Comparison of ENCODE assay signal across 10 cellular contexts in genomic region chr6:2900221-2900807, GRCh38. TPM values are rescaled to one million over a fixed set of nuclear protein-coding genes. Genes with fewer than 3 reads are reported as not detected.
DNase-seq lines count a peak whose midpoint lies in the region; TF ChIP-seq lines count a peak whose summit lies in the region.
"Had no signal": no experiment of that assay in that cellular context is flagged by ENCODE, and none has a peak within 500 bp of the region (broad histone marks: within the 10 kb centered on the region; RNA-seq: fewer than 3 reads in every experiment).

No MANE protein-coding gene starts in this region.

- DNase-seq in GM12864 (ENCODE audit: low read depth), result no peak
- DNase-seq in effector memory CD4-positive, alpha-beta T cell, result no peak
- no peak for DNase-seq in sigmoid colon
- DNase-seq in lower leg skin (ENCODE audit: low spot score in 2 of 2), result no peak
- DNase-seq in inferior parietal cortex (ENCODE audit: extremely low spot score), result no peak
- DNase-seq in AML-193 (lab: John Stamatoyannopoulos, UW), result no peak
- no peak for DNase-seq in NCI-H2081 (lab: John Stamatoyannopoulos, UW)
- DNase-seq: central memory CD4-positive, alpha-beta T cell; SJCRH30 had no signal

- peak overlapping the region; percentile 96; the same call in 1 of the 2 replicates for H3K9ac ChIP-seq in OCI-LY1 (ENCODE audit: low read length)

- no peak overlapping the region for H2AFZ ChIP-seq in OCI-LY1 (ENCODE audit: low read length)

- peaks cover 35% of the 10 kb centered on the region for H3K79me2 ChIP-seq in OCI-LY1 (ENCODE audit: insufficient read depth, low read length)

- H3F3A ChIP-seq in OCI-LY1 (ENCODE audit: insufficient read depth, low read length), result no peaks in the 10 kb centered on the region

- WGBS in sigmoid colon, 2 donors, result 77 to 83% methylated on average over 15 of the region's 15 CpGs
- WGBS in lower leg skin, 2 donors, result 61 to 71% methylated on average over 15 of the region's 15 CpGs

- H3K4me2 ChIP-seq in OCI-LY1 (ENCODE audit: low read length), result peak overlapping the region; percentile 81

- no peaks in the 10 kb centered on the region for H3K27me3 ChIP-seq in OCI-LY1 (ENCODE audit: insufficient read depth, low read length)
- no peaks in the 10 kb centered on the region for H3K27me3 ChIP-seq in effector memory CD4-positive, alpha-beta T cell (replicated peaks; ENCODE audit: control insufficient read depth, insufficient read depth, low read length, poor library complexity, severe bottlenecking)
- no peaks in the 10 kb centered on the region for H3K27me3 ChIP-seq in sigmoid colon
- H3K27me3 ChIP-seq: SJCRH30 had no signal

- TF ChIP-seq POLR2A in sigmoid colon (IDR thresholded peaks at IDR 0.05), result no peak
- no peak for TF ChIP-seq POLR2A in lower leg skin (IDR thresholded peaks at IDR 0.05)

- intact Hi-C loops in sigmoid colon (cut with DNase I), result loop anchor here (10.0 kb wide), 1 partner anchor 46 kb away; no protein-coding TSS in a partner anchor
- intact Hi-C loops in lower leg skin (cut with DNase I; ENCODE audit: low total_unique reads), result no loop called here

- TF ChIP-seq CTCF in GM12864 (IDR thresholded peaks at IDR 0.05; ENCODE audit: low read depth, low read length, missing control alignments) (no peak), OCI-LY1 (IDR thresholded peaks at IDR 0.05; ENCODE audit: low read length) (no peak), sigmoid colon (IDR thresholded peaks at IDR 0.05) (no peak), lower leg skin (IDR thresholded peaks at IDR 0.05) (no peak)

- H3K27ac ChIP-seq in OCI-LY1 (ENCODE audit: low read depth, low read length, poor library complexity, severe bottlenecking) (peak overlapping the region; percentile 86), sigmoid colon (peak overlapping the region in 3 of 4 donors; percentile 32 to 40 (median 39))
- H3K27ac ChIP-seq in effector memory CD4-positive, alpha-beta T cell (ENCODE audit: insufficient read depth, low read length, poor library complexity, severe bottlenecking), result peak overlapping the region; percentile 75
- H3K27ac ChIP-seq: SJCRH30 had no signal

- peaks cover 71% of the 10 kb centered on the region for H3K36me3 ChIP-seq in OCI-LY1 (ENCODE audit: insufficient read depth, low read length)
- H3K36me3 ChIP-seq in effector memory CD4-positive, alpha-beta T cell (ENCODE audit: control insufficient read depth, insufficient read depth, low read length), result peaks cover 37% of the 10 kb centered on the region
- peaks cover 0 to 21% (median 0%) of the 10 kb centered on the region in 4 donors for H3K36me3 ChIP-seq in sigmoid colon
- H3K36me3 ChIP-seq: SJCRH30 had no signal

- H3K4me3 ChIP-seq in GM12864 (ENCODE audit: low read depth, low read length), result peak overlapping the region; percentile 77
- peak overlapping the region; percentile 92 for H3K4me3 ChIP-seq in OCI-LY1 (ENCODE audit: low read depth, low read length, poor library complexity, severe bottlenecking)
- H3K4me3 ChIP-seq in effector memory CD4-positive, alpha-beta T cell (ENCODE audit: insufficient read depth, low read depth, low read length, poor library complexity, severe bottlenecking), result peak overlapping the region; percentile 68
- no peak overlapping the region for H3K4me3 ChIP-seq in sigmoid colon
- no peak overlapping the region for H3K4me3 ChIP-seq in lower leg skin (ENCODE audit: low read depth, poor library complexity, severe bottlenecking)
- H3K4me3 ChIP-seq: SJCRH30 had no signal

- no peaks in the 10 kb centered on the region for H3K9me3 ChIP-seq in OCI-LY1 (ENCODE audit: low read length)
- H3K9me3 ChIP-seq in effector memory CD4-positive, alpha-beta T cell (ENCODE audit: control insufficient read depth, low read length), result no peaks in the 10 kb centered on the region
- no peaks in the 10 kb centered on the region for H3K9me3 ChIP-seq in sigmoid colon
- H3K9me3 ChIP-seq: SJCRH30 had no signal

- H3K4me1 ChIP-seq in OCI-LY1 (ENCODE audit: insufficient read depth, low read length, severe bottlenecking), result peaks cover 63% of the 10 kb centered on the region
- peaks cover 28% of the 10 kb centered on the region for H3K4me1 ChIP-seq in effector memory CD4-positive, alpha-beta T cell (ENCODE audit: control insufficient read depth, insufficient read depth, low read length, poor library complexity, severe bottlenecking)
- H3K4me1 ChIP-seq in sigmoid colon, result peaks cover 0 to 29% (median 13%) of the 10 kb centered on the region in 4 donors
- H3K4me1 ChIP-seq: SJCRH30 had no signal

- TF ChIP-seq EP300 in sigmoid colon (IDR thresholded peaks at IDR 0.05), result no peak

- H4K20me1 ChIP-seq in OCI-LY1 (ENCODE audit: insufficient read depth, low read length), result no peaks in the 10 kb centered on the region

- no peaks in the 10 kb centered on the region for H3K9me2 ChIP-seq in OCI-LY1 (ENCODE audit: low read depth, low read length)

RNA-seq across cellular contexts. Expression of gene SERPINB9, which starts 2.8 kb away (rescaled TPM):
- total RNA-seq in sigmoid colon, result 1 to 10 TPM; 5.0 to 7.5 (median 6.1) TPM
- 10 to 100 TPM in 1 of 3 donors, 1 to 10 TPM in 2; 2.3 to 16.2 (median 2.4) TPM for polyA plus RNA-seq in sigmoid colon
- 1 to 10 TPM in 2 of 4 donors, under 1 TPM in 2; 0.42 to 3.9 (median 1.5) TPM for total RNA-seq in lower leg skin

RNA-seq across cellular contexts. Expression of gene SERPINB1, which starts 58.7 kb away (rescaled TPM):
- total RNA-seq in sigmoid colon (10 to 100 TPM; 19.6 to 88.0 (median 22.9) TPM), lower leg skin (10 to 100 TPM; 12.6 to 41.1 (median 17.6) TPM)
- polyA plus RNA-seq in sigmoid colon, result 100 to 1,000 TPM in 2 of 3 donors, 10 to 100 TPM in 1; 97.9 to 230 (median 161) TPM

Comparison
In these comparisons a context has a peak if more than half of its experiments do, and no peak if none do; other contexts are left out.
1. H3K4me3 ChIP-seq: peak in GM12864 (single experiment), OCI-LY1 (single experiment) and effector memory CD4-positive, alpha-beta T cell (single experiment); none in sigmoid colon (0 of 4) and lower leg skin (single experiment).
2. Peak in every context shown above with its lines, with median percentiles within 50 percentile points of each other: H3K27ac ChIP-seq.